In genomic region chr11:109677240-109677639, GRCh38 we compare ENCODE assay signal across 35 cellular contexts.
DNase-seq lines count a peak whose midpoint lies in the region; ATAC-seq and TF ChIP-seq lines count a peak whose summit lies in the region.
"Had no signal": no experiment of that assay in that cellular context is flagged by ENCODE, and none has a peak within 500 bp of the region (broad histone marks: within the 10 kb centered on the region; RNA-seq: fewer than 3 reads in every experiment).

No MANE protein-coding gene starts in this region.

- H3K4me1 ChIP-seq in SK-N-SH (ENCODE audit: control insufficient read depth in 1 of 2, insufficient read depth in 2 of 2, low read depth in 1 of 2, low read length in 1 of 2), result no peaks in the 10 kb centered on the region; a peak in 1 of 4 replicates
- H3K4me1 ChIP-seq: A549; BE2C; BLaER1; BLaER1 treated with 17β-estradiol and CSF1 and Interleukin-3, amounts not matched to agents 10 nM and 100 nM; Caco-2 had no signal

- H3K79me2 ChIP-seq in SK-N-SH (ENCODE audit: insufficient read depth), result no peaks in the 10 kb centered on the region

- POLR2A ChIA-PET in SK-N-SH (lab: Yijun Ruan, JAX), result no interaction called here

- H3K36me3 Mint-ChIP-seq in mesothelial cell of epicardium, result no peaks in the 10 kb centered on the region
- H3K36me3 Mint-ChIP-seq in nephron (ENCODE audit: low read depth), result no peaks in the 10 kb centered on the region
- H3K36me3 Mint-ChIP-seq in activated CD4-positive, alpha-beta T cell treated with anti-CD3 and anti-CD28 coated beads, Interleukin-2, amount 10 ng/mL, durations not matched to agents 24 days and 14 days (ENCODE audit: low read depth), result no peaks in the 10 kb centered on the region
- no peaks in the 10 kb centered on the region for H3K36me3 Mint-ChIP-seq in activated T-helper 17 cell treated with anti-CD3 and anti-CD28 coated beads, Interleukin-2, amount 50 U/mL, for 72 hours (ENCODE audit: low read depth)
- H3K36me3 Mint-ChIP-seq: CD14-positive monocyte; CD4-positive, alpha-beta memory T cell; CD4-positive, CD25-positive, alpha-beta regulatory T cell; CD8-positive, alpha-beta memory T cell; CD8-positive, alpha-beta T cell had no signal

- no peak overlapping the region for H3K27ac ChIP-seq in SK-N-SH (ENCODE audit: low read depth in 2 of 2, low read length in 1 of 2)
- H3K27ac ChIP-seq: 22Rv1; A549; BLaER1; BLaER1 treated with 17β-estradiol and CSF1 and Interleukin-3, amounts not matched to agents 10 nM and 100 nM; C4-2B had no signal

- TF ChIP-seq EP300 in SK-N-SH (IDR thresholded peaks at IDR 0.05; ENCODE audit: borderline replicate concordance in 1 of 2, low read depth in 1 of 2, low read length in 1 of 2), result no peak

- H3K27me3 ChIP-seq in SK-N-SH (ENCODE audit: insufficient read depth), result no peaks in the 10 kb centered on the region
- H3K27me3 ChIP-seq: BE2C; BLaER1; BLaER1 treated with 17β-estradiol and CSF1 and Interleukin-3, amounts not matched to agents 10 nM and 100 nM had no signal

- H3K4me3 ChIP-seq in SK-N-SH (ENCODE audit: low read depth in 2 of 2, low read length in 1 of 2), result no peak overlapping the region
- H3K4me3 ChIP-seq: A549; BLaER1; BLaER1 treated with 17β-estradiol and CSF1 and Interleukin-3, amounts not matched to agents 10 nM and 100 nM had no signal

- no peaks in the 10 kb centered on the region for H3K9me3 ChIP-seq in SK-N-SH
- H3K9me3 ChIP-seq: A549; BE2C; BLaER1; BLaER1 treated with 17β-estradiol and CSF1 and Interleukin-3, amounts not matched to agents 10 nM and 100 nM; Caco-2 had no signal

- H4K20me1 ChIP-seq in SK-N-SH (ENCODE audit: insufficient read depth), result no peaks in the 10 kb centered on the region
- H4K20me1 ChIP-seq: BLaER1; BLaER1 treated with 17β-estradiol and CSF1 and Interleukin-3, amounts not matched to agents 10 nM and 100 nM had no signal

- intact Hi-C loops in activated CD4-positive, alpha-beta T cell treated with anti-CD3 and anti-CD28 coated beads, Interleukin-2, amount 10 ng/mL, durations not matched to agents 24 days and 14 days (cut with micrococcal nuclease), result no loop called here

- H3K9me2 ChIP-seq in SK-N-SH, result no peaks in the 10 kb centered on the region

- DNase-seq in SK-N-SH, result no peak
- DNase-seq in NCI-H69 (lab: John Stamatoyannopoulos, UW), result peak; percentile 15
- DNase-seq in mesothelial cell of epicardium (ENCODE audit: low spot score in 2 of 2, unreplicated experiment in 2 of 2), result no peak
- no peak for DNase-seq in activated CD4-positive, alpha-beta T cell treated with anti-CD3 and anti-CD28 coated beads, Interleukin-2, amount 10 ng/mL, durations not matched to agents 24 days and 14 days
- no peak for DNase-seq in GM13977 (ENCODE audit: low spot score)
- DNase-seq: 8988T; ACHN; AML-193; BE2C; C1 segment of cervical spinal cord; Caco-2; Calu3; CD4-positive, alpha-beta memory T cell; CD4-positive, alpha-beta T cell; CD4-positive, CD25-positive, alpha-beta regulatory T cell; CD8-positive, alpha-beta memory T cell; CD8-positive, alpha-beta T cell; COR-L47; DMS 273 treated with DMSO at 0.1 percent for 48 hours; DMS153; DMS53; DMS79; DMS79 treated with DMSO at 0.1 percent for 48 hours; DND-41; EL had no signal

- H3K4me3 Mint-ChIP-seq in mesothelial cell of epicardium (no peak overlapping the region), nephron (no peak overlapping the region)
- H3K4me3 Mint-ChIP-seq in activated CD4-positive, alpha-beta T cell treated with anti-CD3 and anti-CD28 coated beads, Interleukin-2, amount 10 ng/mL, durations not matched to agents 24 days and 14 days, result no peak overlapping the region
- H3K4me3 Mint-ChIP-seq in activated T-helper 17 cell treated with anti-CD3 and anti-CD28 coated beads, Interleukin-2, amount 50 U/mL, for 72 hours, result no peak overlapping the region
- H3K4me3 Mint-ChIP-seq: B cell; CD14-positive monocyte; CD4-positive, alpha-beta memory T cell; CD4-positive, alpha-beta T cell; CD4-positive, CD25-positive, alpha-beta regulatory T cell; CD8-positive, alpha-beta memory T cell; CD8-positive, alpha-beta T cell had no signal

- H2AFZ ChIP-seq in SK-N-SH (ENCODE audit: low read depth), result no peak overlapping the region

- no peaks in the 10 kb centered on the region for H3K36me3 ChIP-seq in SK-N-SH (replicated peaks in 1 of 2; ENCODE audit: control insufficient read depth in 1 of 2, insufficient read depth in 2 of 2, low read length in 1 of 2)
- H3K36me3 ChIP-seq: BE2C; BLaER1; BLaER1 treated with 17β-estradiol and CSF1 and Interleukin-3, amounts not matched to agents 10 nM and 100 nM had no signal

- TF ChIP-seq CTCF in SK-N-SH (IDR thresholded peaks at IDR 0.05) (no peak), mesothelial cell of epicardium (IDR thresholded peaks at IDR 0.05; ENCODE audit: unreplicated experiment) (no peak), nephron (IDR thresholded peaks at IDR 0.05; ENCODE audit: unreplicated experiment in 3 of 3) (no peak), GM13977 (IDR thresholded peaks at IDR 0.05; ENCODE audit: extremely low read depth, insufficient read depth, missing control alignments) (no peak)

- H3K27me3 Mint-ChIP-seq in mesothelial cell of epicardium (ENCODE audit: low read depth), result peaks cover 11% of the 10 kb centered on the region
- no peaks in the 10 kb centered on the region for H3K27me3 Mint-ChIP-seq in nephron (ENCODE audit: low read depth)
- H3K27me3 Mint-ChIP-seq in activated CD4-positive, alpha-beta T cell treated with anti-CD3 and anti-CD28 coated beads, Interleukin-2, amount 10 ng/mL, durations not matched to agents 24 days and 14 days, result no peaks in the 10 kb centered on the region
- H3K27me3 Mint-ChIP-seq in activated T-helper 17 cell treated with anti-CD3 and anti-CD28 coated beads, Interleukin-2, amount 50 U/mL, for 72 hours, result no peaks in the 10 kb centered on the region
- H3K27me3 Mint-ChIP-seq: B cell; CD4-positive, alpha-beta memory T cell; CD4-positive, alpha-beta T cell; CD4-positive, CD25-positive, alpha-beta regulatory T cell; CD8-positive, alpha-beta memory T cell had no signal

- H3K4me1 Mint-ChIP-seq in mesothelial cell of epicardium (peaks cover 30% of the 10 kb centered on the region), nephron (peaks cover 17% of the 10 kb centered on the region)
- no peaks in the 10 kb centered on the region for H3K4me1 Mint-ChIP-seq in activated CD4-positive, alpha-beta T cell treated with anti-CD3 and anti-CD28 coated beads, Interleukin-2, amount 10 ng/mL, durations not matched to agents 24 days and 14 days
- H3K4me1 Mint-ChIP-seq in activated T-helper 17 cell treated with anti-CD3 and anti-CD28 coated beads, Interleukin-2, amount 50 U/mL, for 72 hours, result no peaks in the 10 kb centered on the region
- H3K4me1 Mint-ChIP-seq: B cell; CD14-positive monocyte; CD4-positive, alpha-beta memory T cell; CD4-positive, CD25-positive, alpha-beta regulatory T cell; CD8-positive, alpha-beta memory T cell had no signal

- no peak for TF ChIP-seq RAD21 in SK-N-SH (IDR thresholded peaks at IDR 0.05; ENCODE audit: low read length)

- peak overlapping the region; percentile 28 for H3K27ac Mint-ChIP-seq in mesothelial cell of epicardium
- H3K27ac Mint-ChIP-seq in nephron, result peak overlapping the region; percentile 5 to 70 (median 13)
- no peak overlapping the region for H3K27ac Mint-ChIP-seq in activated CD4-positive, alpha-beta T cell treated with anti-CD3 and anti-CD28 coated beads, Interleukin-2, amount 10 ng/mL, durations not matched to agents 24 days and 14 days
- H3K27ac Mint-ChIP-seq in activated T-helper 17 cell treated with anti-CD3 and anti-CD28 coated beads, Interleukin-2, amount 50 U/mL, for 72 hours, result no peak overlapping the region
- H3K27ac Mint-ChIP-seq: B cell; CD14-positive monocyte; CD4-positive, alpha-beta T cell; CD4-positive, CD25-positive, alpha-beta regulatory T cell; CD8-positive, alpha-beta memory T cell; CD8-positive, alpha-beta T cell had no signal

- in situ Hi-C loops in GM13977 (cut with MboI; ENCODE audit: low pct_unique_long_range_greater_than_20kb, low sequenced_read_pairs, unreplicated experiment), result no loop called here

- H3K4me2 ChIP-seq in SK-N-SH, result no peak overlapping the region
- H3K4me2 ChIP-seq: A549; BLaER1; BLaER1 treated with 17β-estradiol and CSF1 and Interleukin-3, amounts not matched to agents 10 nM and 100 nM had no signal

- H3K9ac ChIP-seq in SK-N-SH, result no peak overlapping the region
- H3K9ac ChIP-seq: BLaER1; BLaER1 treated with 17β-estradiol and CSF1 and Interleukin-3, amounts not matched to agents 10 nM and 100 nM had no signal

- H3K9me3 Mint-ChIP-seq in mesothelial cell of epicardium, result no peaks in the 10 kb centered on the region
- no peaks in the 10 kb centered on the region for H3K9me3 Mint-ChIP-seq in nephron
- H3K9me3 Mint-ChIP-seq in activated CD4-positive, alpha-beta T cell treated with anti-CD3 and anti-CD28 coated beads, Interleukin-2, amount 10 ng/mL, durations not matched to agents 24 days and 14 days, result no peaks in the 10 kb centered on the region
- H3K9me3 Mint-ChIP-seq in activated T-helper 17 cell treated with anti-CD3 and anti-CD28 coated beads, Interleukin-2, amount 50 U/mL, for 72 hours, result no peaks in the 10 kb centered on the region
- H3K9me3 Mint-ChIP-seq: CD4-positive, alpha-beta T cell; CD8-positive, alpha-beta T cell had no signal

- CTCF ChIA-PET in SK-N-SH (lab: Yijun Ruan, JAX), result interaction anchor here (1.3 kb wide), 1 partner anchor 10 kb away, joined by 3 read pairs; no protein-coding TSS in a partner anchor

- H3F3A ChIP-seq in SK-N-SH (replicated peaks; ENCODE audit: insufficient read depth), result no peaks in the 10 kb centered on the region

- peak; percentile 37; the same call in 1 of the 3 replicates for ATAC-seq in SK-N-SH treated with all-trans-retinoic acid at 6 μM for 48 hours
- no peak for ATAC-seq in activated T-helper 17 cell treated with anti-CD3 and anti-CD28 coated beads, Interleukin-2, amount 50 U/mL, for 72 hours (replicated peaks)
- ATAC-seq: A549; CD8-positive, alpha-beta T cell had no signal

TF ChIP-seq in SK-N-SH treated with all-trans-retinoic acid at 6 μM for 48 hours, 23 proteins besides CTCF, POLR2A, EP300 and RAD21 (continues in another document):
- no peak for TF ChIP-seq ZFP3 (CRISPR knock-in tag; IDR thresholded peaks at IDR 0.05)
- no peak for TF ChIP-seq RARB (CRISPR knock-in tag; IDR thresholded peaks at IDR 0.05)
- no peak for TF ChIP-seq ZNF565 (CRISPR knock-in tag; conservative IDR thresholded peaks at IDR 0.05; ENCODE audit: low read depth)
- TF ChIP-seq ISL1 (CRISPR knock-in tag; IDR thresholded peaks at IDR 0.05), result peak; percentile 91
- TF ChIP-seq ZC3H10 (CRISPR knock-in tag; IDR thresholded peaks at IDR 0.05), result peak; percentile 80
- no peak for TF ChIP-seq PPARA (CRISPR knock-in tag; IDR thresholded peaks at IDR 0.05; ENCODE audit: borderline replicate concordance)

TF ChIP-seq in SK-N-SH, 30 proteins besides CTCF, POLR2A, EP300 and RAD21:
- TF ChIP-seq RFX5 (IDR thresholded peaks at IDR 0.05; ENCODE audit: low read length) (no peak), NRF1 (IDR thresholded peaks at IDR 0.05; ENCODE audit: low read depth, low read length) (no peak)

Comparison
In these comparisons a context has a peak if more than half of its experiments do, and no peak if none do; other contexts are left out.
1. H3K27ac Mint-ChIP-seq: peak in mesothelial cell of epicardium (single experiment) and nephron (3 of 3); none in activated CD4-positive, alpha-beta T cell treated with anti-CD3 and anti-CD28 coated beads, Interleukin-2, amount 10 ng/mL, durations not matched to agents 24 days and 14 days (single experiment) and activated T-helper 17 cell treated with anti-CD3 and anti-CD28 coated beads, Interleukin-2, amount 50 U/mL, for 72 hours (single experiment).